ENCODE assay signal across 8 cellular contexts in genomic region chr7:122143376-122143750, GRCh38. TPM values are rescaled to one million over a fixed set of nuclear protein-coding genes. Genes with fewer than 3 reads are reported as not detected.
DNase-seq lines count a peak whose midpoint lies in the region; ATAC-seq and TF ChIP-seq lines count a peak whose summit lies in the region.

No MANE protein-coding gene starts in this region.

- ATAC-seq in HG03097 (IDR thresholded peaks at IDR 0.05; ENCODE audit: low FRiP score, unreplicated experiment): peak; percentile 1
- ATAC-seq in activated T-helper 17 cell treated with anti-CD3 and anti-CD28 coated beads, Interleukin-2, amount 50 U/mL, for 72 hours (replicated peaks): peak; percentile 17

- peaks cover 11% of the 10 kb centered on the region for H3K4me1 Mint-ChIP-seq in activated T-helper 17 cell treated with anti-CD3 and anti-CD28 coated beads, Interleukin-2, amount 50 U/mL, for 72 hours

- H3K27ac ChIP-seq in ovary: peak overlapping the region; percentile 92 to 98

- TF ChIP-seq EP300 in ovary (IDR thresholded peaks at IDR 0.05): no peak

- WGBS in ovary, 3 donors: 0 to 1% (median 0%) methylated on average over 18 of the region's 18 CpGs

- peaks cover 4% of the 10 kb centered on the region for H3K36me3 Mint-ChIP-seq in activated T-helper 17 cell treated with anti-CD3 and anti-CD28 coated beads, Interleukin-2, amount 50 U/mL, for 72 hours (ENCODE audit: low read depth)

- CTCF ChIA-PET in GM10248 (lab: Yijun Ruan, JAX): interaction anchor here (1.0 kb wide), 1 partner anchor 20 kb away, joined by 3 read pairs; no protein-coding TSS in a partner anchor

- H3K27me3 ChIP-seq in ovary: no peaks in the 10 kb centered on the region

- TF ChIP-seq POLR2A in ovary (IDR thresholded peaks at IDR 0.05): no peak

- intact Hi-C loops in ovary (cut with DNase I): no loop called here

- peak overlapping the region; percentile 92 for H3K4me3 Mint-ChIP-seq in activated T-helper 17 cell treated with anti-CD3 and anti-CD28 coated beads, Interleukin-2, amount 50 U/mL, for 72 hours

- peaks cover 13% of the 10 kb centered on the region for H3K27me3 Mint-ChIP-seq in activated T-helper 17 cell treated with anti-CD3 and anti-CD28 coated beads, Interleukin-2, amount 50 U/mL, for 72 hours

- DNase-seq in GM10248 (ENCODE audit: extremely low spot score) (peak; percentile 7), glomerular visceral epithelial cell (ENCODE audit: extremely low spot score) (peak; percentile 22), ovary (peak; percentile 17 to 56 (median 45)), cerebellar cortex (ENCODE audit: low spot score) (no peak), iPS-NIHi7 (ENCODE audit: extremely low spot score) (no peak), MV-4-11 (lab: John Stamatoyannopoulos, UW) (no peak)

- no peaks in the 10 kb centered on the region for H3K9me3 Mint-ChIP-seq in activated T-helper 17 cell treated with anti-CD3 and anti-CD28 coated beads, Interleukin-2, amount 50 U/mL, for 72 hours

- peak overlapping the region; percentile 96 for H3K4me3 ChIP-seq in ovary

- no peaks in the 10 kb centered on the region for H3K9me3 ChIP-seq in ovary

- peak overlapping the region; percentile 82 for H3K27ac Mint-ChIP-seq in activated T-helper 17 cell treated with anti-CD3 and anti-CD28 coated beads, Interleukin-2, amount 50 U/mL, for 72 hours

- POLR2A ChIA-PET in GM10248 (lab: Yijun Ruan, JAX): no interaction called here

- H3K36me3 ChIP-seq in ovary: no peaks in the 10 kb centered on the region

- H3K4me1 ChIP-seq in ovary (ENCODE audit: insufficient read depth): peaks cover 6% of the 10 kb centered on the region

- TF ChIP-seq CTCF in GM10248 (IDR thresholded peaks at IDR 0.05; ENCODE audit: control extremely low read depth, extremely low read depth, low read depth, missing control alignments) (no peak), ovary (IDR thresholded peaks at IDR 0.05) (no peak)

RNA-seq across cellular contexts. Expression of gene AASS, which starts 0.7 kb away (rescaled TPM):
- total RNA-seq in activated T-helper 17 cell treated with anti-CD3 and anti-CD28 coated beads, Interleukin-2, amount 50 U/mL, for 72 hours: 1 to 10 TPM; 2.2 to 4.4 TPM
- total RNA-seq in ovary: 10 to 100 TPM; 55.7 to 97.6 (median 68.5) TPM
- polyA plus RNA-seq in ovary: 10 to 100 TPM; 26.1 to 37.7 TPM

Comparison
In these comparisons a context has a peak if more than half of its experiments do, and no peak if none do; other contexts are left out.
1. DNase-seq: peak in GM10248 (single experiment), glomerular visceral epithelial cell (single experiment) and ovary (5 of 5); none in cerebellar cortex (single experiment), iPS-NIHi7 (single experiment) and MV-4-11 (single experiment).
2. RNA of gene AASS, which starts 0.7 kb away (total RNA-seq): 55.7 to 97.6 TPM in ovary; 2.2 to 4.4 TPM in activated T-helper 17 cell treated with anti-CD3 and anti-CD28 coated beads, Interleukin-2, amount 50 U/mL, for 72 hours; every median in the first group is over 10 times any median in the second.